ENCODE assay signal across 1 cellular context in the genomic region with DNA sequence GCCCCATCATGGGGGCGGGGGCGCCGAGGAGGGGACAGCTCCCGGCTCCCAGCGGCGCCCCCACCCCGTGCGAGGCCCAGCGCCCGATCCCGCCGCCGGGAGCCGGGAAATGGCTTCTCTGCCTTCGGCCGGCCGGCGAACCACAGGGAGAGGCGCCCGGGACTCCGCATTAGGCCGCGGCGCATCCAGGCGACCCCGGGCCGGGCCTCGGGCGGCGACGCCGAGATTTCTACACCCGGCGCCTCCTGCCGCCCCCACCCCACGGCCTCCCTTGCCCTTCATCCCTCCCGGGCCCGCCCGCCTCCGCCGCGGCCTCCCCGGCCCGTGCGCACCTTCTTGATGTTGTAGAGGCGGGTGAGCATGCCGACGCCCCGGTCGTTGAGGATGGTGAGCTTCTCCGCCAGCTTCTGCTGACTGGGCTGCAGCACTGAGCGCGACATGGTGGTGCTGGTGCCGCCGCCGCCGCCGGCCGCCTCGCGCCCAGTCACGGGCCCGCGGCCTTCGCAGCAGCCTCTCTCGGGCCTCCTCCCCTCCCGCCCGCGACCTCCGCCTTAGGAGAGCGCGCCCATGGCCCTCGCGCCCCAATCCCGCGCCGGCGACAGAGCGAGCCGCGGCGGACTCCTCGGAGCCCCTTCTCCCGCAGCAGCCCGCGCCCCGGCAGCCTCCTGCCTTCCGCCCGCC.
TF ChIP-seq lines count a peak whose summit lies in the region.

No MANE protein-coding gene starts in this region.

TF ChIP-seq in HepG2, 621 proteins besides CTCF, POLR2A, EP300 and RAD21 (continued from another document and continues in another):
- TF ChIP-seq, protein P1, sequence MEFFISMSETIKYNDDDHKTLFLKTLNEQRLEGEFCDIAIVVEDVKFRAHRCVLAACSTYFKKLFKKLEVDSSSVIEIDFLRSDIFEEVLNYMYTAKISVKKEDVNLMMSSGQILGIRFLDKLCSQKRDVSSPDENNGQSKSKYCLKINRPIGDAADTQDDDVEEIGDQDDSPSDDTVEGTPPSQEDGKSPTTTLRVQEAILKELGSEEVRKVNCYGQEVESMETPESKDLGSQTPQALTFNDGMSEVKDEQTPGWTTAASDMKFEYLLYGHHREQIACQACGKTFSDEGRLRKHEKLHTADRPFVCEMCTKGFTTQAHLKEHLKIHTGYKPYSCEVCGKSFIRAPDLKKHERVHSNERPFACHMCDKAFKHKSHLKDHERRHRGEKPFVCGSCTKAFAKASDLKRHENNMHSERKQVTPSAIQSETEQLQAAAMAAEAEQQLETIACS (CRISPR knock-in tag; IDR thresholded peaks at IDR 0.05): peak; percentile 19; the same call in 1 of the 2 replicates
- TF ChIP-seq ZNF343 (CRISPR knock-in tag; IDR thresholded peaks at IDR 0.05) (peak; percentile 75; the same call in 1 of the 2 replicates), YEATS4 (CRISPR knock-in tag; IDR thresholded peaks at IDR 0.05; ENCODE audit: borderline replicate concordance) (peak; percentile 78), ZNF446 (CRISPR knock-in tag; IDR thresholded peaks at IDR 0.05) (peak; percentile 79; the same call in 1 of the 2 replicates), THAP11 (CRISPR knock-in tag; IDR thresholded peaks at IDR 0.05) (peak; percentile 25; the same call in 1 of the 2 replicates), MAFG (CRISPR knock-in tag; IDR thresholded peaks at IDR 0.05) (peak; percentile 52; the same call in 1 of the 2 replicates), JUNB (CRISPR knock-in tag; IDR thresholded peaks at IDR 0.05; ENCODE audit: borderline replicate concordance) (no peak), ZNF678 (CRISPR knock-in tag; IDR thresholded peaks at IDR 0.05) (no peak), SRSF4 (IDR thresholded peaks at IDR 0.05; ENCODE audit: low read depth, low read length, poor library complexity, severe bottlenecking) (no peak), HES4 (CRISPR knock-in tag; IDR thresholded peaks at IDR 0.05; ENCODE audit: borderline replicate concordance) (peak; percentile 33; the same call in 1 of the 2 replicates), ZNF121 (CRISPR knock-in tag; IDR thresholded peaks at IDR 0.05) (0 out of 2 replicates have a peak, but pooled peaks have one; percentile 3), MED8 (CRISPR knock-in tag; IDR thresholded peaks at IDR 0.05; ENCODE audit: insufficient replicate concordance) (peak; percentile 58), ISL2 (CRISPR knock-in tag; IDR thresholded peaks at IDR 0.05) (peak; percentile 11; the same call in 1 of the 2 replicates), KDM2A (CRISPR knock-in tag; IDR thresholded peaks at IDR 0.05; ENCODE audit: borderline replicate concordance, low read depth) (peak; percentile 49), ELF4 (CRISPR knock-in tag; IDR thresholded peaks at IDR 0.05; ENCODE audit: borderline replicate concordance) (0 out of 2 replicates have a peak, but pooled peaks have one; percentile 53), KDM5B (CRISPR knock-in tag; IDR thresholded peaks at IDR 0.05; ENCODE audit: borderline replicate concordance) (peak; percentile 88), ZNF777 (CRISPR knock-in tag; IDR thresholded peaks at IDR 0.05) (peak; percentile 51), HOXA9 (CRISPR knock-in tag; IDR thresholded peaks at IDR 0.05; ENCODE audit: borderline replicate concordance) (peak; percentile 33), SPEN (CRISPR knock-in tag; IDR thresholded peaks at IDR 0.05; ENCODE audit: low read depth) (peak; percentile 57), ARNTL (CRISPR knock-in tag; IDR thresholded peaks at IDR 0.05) (no peak), ETV5 (CRISPR knock-in tag; IDR thresholded peaks at IDR 0.05; ENCODE audit: borderline replicate concordance) (0 out of 2 replicates have a peak, but pooled peaks have one; percentile 16), ZNF569 (CRISPR knock-in tag; IDR thresholded peaks at IDR 0.05; ENCODE audit: borderline replicate concordance) (no peak), ZBTB21 (CRISPR knock-in tag; IDR thresholded peaks at IDR 0.05) (no peak), ZNF138 (CRISPR knock-in tag; IDR thresholded peaks at IDR 0.05; ENCODE audit: low read depth) (peak; percentile 93; the same call in 1 of the 2 replicates), NFRKB (IDR thresholded peaks at IDR 0.05) (no peak), PITX1 (CRISPR knock-in tag; IDR thresholded peaks at IDR 0.05) (no peak), ARHGAP35 (CRISPR knock-in tag; IDR thresholded peaks at IDR 0.05; ENCODE audit: borderline replicate concordance) (no peak), ZNF709 (CRISPR knock-in tag; IDR thresholded peaks at IDR 0.05) (no peak; the same call in none of the 2 replicates)
- TF ChIP-seq, protein P2, sequence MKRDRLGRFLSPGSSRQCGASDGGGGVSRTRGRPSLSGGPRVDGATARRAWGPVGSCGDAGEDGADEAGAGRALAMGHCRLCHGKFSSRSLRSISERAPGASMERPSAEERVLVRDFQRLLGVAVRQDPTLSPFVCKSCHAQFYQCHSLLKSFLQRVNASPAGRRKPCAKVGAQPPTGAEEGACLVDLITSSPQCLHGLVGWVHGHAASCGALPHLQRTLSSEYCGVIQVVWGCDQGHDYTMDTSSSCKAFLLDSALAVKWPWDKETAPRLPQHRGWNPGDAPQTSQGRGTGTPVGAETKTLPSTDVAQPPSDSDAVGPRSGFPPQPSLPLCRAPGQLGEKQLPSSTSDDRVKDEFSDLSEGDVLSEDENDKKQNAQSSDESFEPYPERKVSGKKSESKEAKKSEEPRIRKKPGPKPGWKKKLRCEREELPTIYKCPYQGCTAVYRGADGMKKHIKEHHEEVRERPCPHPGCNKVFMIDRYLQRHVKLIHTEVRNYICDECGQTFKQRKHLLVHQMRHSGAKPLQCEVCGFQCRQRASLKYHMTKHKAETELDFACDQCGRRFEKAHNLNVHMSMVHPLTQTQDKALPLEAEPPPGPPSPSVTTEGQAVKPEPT (CRISPR knock-in tag; IDR thresholded peaks at IDR 0.05; ENCODE audit: low read depth): peak; percentile 38; the same call in 1 of the 2 replicates
- TF ChIP-seq, protein P3, sequence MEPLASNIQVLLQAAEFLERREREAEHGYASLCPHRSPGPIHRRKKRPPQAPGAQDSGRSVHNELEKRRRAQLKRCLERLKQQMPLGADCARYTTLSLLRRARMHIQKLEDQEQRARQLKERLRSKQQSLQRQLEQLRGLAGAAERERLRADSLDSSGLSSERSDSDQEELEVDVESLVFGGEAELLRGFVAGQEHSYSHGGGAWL (CRISPR knock-in tag; IDR thresholded peaks at IDR 0.05): peak; percentile 70
- TF ChIP-seq, protein P4, sequence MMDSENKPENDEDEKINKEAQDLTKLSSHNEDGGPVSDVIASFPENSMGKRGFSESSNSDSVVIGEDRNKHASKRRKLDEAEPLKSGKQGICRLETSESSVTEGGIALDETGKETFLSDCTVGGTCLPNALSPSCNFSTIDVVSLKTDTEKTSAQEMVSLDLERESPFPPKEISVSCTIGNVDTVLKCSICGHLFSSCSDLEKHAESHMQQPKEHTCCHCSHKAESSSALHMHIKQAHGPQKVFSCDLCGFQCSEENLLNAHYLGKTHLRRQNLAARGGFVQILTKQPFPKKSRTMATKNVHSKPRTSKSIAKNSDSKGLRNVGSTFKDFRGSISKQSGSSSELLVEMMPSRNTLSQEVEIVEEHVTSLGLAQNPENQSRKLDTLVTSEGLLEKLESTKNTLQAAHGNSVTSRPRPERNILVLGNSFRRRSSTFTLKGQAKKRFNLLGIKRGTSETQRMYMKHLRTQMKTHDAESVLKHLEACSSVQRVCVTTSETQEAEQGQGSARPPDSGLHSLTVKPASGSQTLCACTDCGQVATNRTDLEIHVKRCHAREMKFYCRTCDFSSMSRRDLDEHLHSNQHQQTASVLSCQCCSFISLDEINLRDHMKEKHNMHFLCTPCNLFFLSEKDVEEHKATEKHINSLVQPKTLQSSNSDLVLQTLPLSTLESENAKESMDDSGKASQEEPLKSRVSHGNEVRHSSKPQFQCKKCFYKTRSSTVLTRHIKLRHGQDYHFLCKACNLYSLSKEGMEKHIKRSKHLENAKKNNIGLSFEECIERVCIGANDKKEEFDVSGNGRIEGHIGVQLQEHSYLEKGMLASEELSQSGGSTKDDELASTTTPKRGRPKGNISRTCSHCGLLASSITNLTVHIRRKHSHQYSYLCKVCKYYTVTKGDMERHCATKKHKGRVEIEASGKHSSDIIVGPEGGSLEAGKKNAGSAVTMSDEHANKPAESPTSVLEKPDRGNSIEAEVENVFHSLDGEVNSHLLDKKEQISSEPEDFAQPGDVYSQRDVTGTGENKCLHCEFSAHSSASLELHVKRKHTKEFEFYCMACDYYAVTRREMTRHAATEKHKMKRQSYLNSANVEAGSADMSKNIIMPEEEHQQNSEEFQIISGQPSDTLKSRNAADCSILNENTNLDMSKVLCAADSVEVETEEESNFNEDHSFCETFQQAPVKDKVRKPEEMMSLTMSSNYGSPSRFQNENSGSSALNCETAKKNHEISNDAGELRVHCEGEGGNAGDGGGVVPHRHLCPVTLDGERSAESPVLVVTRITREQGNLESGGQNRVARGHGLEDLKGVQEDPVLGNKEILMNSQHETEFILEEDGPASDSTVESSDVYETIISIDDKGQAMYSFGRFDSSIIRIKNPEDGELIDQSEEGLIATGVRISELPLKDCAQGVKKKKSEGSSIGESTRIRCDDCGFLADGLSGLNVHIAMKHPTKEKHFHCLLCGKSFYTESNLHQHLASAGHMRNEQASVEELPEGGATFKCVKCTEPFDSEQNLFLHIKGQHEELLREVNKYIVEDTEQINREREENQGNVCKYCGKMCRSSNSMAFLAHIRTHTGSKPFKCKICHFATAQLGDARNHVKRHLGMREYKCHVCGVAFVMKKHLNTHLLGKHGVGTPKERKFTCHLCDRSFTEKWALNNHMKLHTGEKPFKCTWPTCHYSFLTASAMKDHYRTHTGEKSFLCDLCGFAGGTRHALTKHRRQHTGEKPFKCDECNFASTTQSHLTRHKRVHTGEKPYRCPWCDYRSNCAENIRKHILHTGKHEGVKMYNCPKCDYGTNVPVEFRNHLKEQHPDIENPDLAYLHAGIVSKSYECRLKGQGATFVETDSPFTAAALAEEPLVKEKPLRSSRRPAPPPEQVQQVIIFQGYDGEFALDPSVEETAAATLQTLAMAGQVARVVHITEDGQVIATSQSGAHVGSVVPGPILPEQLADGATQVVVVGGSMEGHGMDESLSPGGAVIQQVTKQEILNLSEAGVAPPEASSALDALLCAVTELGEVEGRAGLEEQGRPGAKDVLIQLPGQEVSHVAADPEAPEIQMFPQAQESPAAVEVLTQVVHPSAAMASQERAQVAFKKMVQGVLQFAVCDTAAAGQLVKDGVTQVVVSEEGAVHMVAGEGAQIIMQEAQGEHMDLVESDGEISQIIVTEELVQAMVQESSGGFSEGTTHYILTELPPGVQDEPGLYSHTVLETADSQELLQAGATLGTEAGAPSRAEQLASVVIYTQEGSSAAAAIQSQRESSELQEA (CRISPR knock-in tag; IDR thresholded peaks at IDR 0.05; ENCODE audit: not compliant biosample characterization): peak; percentile 51
- TF ChIP-seq, protein P5, sequence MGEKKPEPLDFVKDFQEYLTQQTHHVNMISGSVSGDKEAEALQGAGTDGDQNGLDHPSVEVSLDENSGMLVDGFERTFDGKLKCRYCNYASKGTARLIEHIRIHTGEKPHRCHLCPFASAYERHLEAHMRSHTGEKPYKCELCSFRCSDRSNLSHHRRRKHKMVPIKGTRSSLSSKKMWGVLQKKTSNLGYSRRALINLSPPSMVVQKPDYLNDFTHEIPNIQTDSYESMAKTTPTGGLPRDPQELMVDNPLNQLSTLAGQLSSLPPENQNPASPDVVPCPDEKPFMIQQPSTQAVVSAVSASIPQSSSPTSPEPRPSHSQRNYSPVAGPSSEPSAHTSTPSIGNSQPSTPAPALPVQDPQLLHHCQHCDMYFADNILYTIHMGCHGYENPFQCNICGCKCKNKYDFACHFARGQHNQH (CRISPR knock-in tag; IDR thresholded peaks at IDR 0.05): no peak
- TF ChIP-seq, protein P6, sequence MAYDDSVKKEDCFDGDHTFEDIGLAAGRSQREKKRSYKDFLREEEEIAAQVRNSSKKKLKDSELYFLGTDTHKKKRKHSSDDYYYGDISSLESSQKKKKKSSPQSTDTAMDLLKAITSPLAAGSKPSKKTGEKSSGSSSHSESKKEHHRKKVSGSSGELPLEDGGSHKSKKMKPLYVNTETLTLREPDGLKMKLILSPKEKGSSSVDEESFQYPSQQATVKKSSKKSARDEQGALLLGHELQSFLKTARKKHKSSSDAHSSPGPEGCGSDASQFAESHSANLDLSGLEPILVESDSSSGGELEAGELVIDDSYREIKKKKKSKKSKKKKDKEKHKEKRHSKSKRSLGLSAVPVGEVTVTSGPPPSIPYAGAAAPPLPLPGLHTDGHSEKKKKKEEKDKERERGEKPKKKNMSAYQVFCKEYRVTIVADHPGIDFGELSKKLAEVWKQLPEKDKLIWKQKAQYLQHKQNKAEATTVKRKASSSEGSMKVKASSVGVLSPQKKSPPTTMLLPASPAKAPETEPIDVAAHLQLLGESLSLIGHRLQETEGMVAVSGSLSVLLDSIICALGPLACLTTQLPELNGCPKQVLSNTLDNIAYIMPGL (CRISPR knock-in tag; IDR thresholded peaks at IDR 0.05; ENCODE audit: borderline replicate concordance in 1 of 2, low read depth in 1 of 2): peak; percentile 36 to 94; a peak in 2 of 4 replicates
- TF ChIP-seq, protein P7, sequence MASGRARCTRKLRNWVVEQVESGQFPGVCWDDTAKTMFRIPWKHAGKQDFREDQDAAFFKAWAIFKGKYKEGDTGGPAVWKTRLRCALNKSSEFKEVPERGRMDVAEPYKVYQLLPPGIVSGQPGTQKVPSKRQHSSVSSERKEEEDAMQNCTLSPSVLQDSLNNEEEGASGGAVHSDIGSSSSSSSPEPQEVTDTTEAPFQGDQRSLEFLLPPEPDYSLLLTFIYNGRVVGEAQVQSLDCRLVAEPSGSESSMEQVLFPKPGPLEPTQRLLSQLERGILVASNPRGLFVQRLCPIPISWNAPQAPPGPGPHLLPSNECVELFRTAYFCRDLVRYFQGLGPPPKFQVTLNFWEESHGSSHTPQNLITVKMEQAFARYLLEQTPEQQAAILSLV (CRISPR knock-in tag; IDR thresholded peaks at IDR 0.05; ENCODE audit: borderline replicate concordance): peak; percentile 46; the same call in 1 of the 2 replicates
- TF ChIP-seq, protein P8, sequence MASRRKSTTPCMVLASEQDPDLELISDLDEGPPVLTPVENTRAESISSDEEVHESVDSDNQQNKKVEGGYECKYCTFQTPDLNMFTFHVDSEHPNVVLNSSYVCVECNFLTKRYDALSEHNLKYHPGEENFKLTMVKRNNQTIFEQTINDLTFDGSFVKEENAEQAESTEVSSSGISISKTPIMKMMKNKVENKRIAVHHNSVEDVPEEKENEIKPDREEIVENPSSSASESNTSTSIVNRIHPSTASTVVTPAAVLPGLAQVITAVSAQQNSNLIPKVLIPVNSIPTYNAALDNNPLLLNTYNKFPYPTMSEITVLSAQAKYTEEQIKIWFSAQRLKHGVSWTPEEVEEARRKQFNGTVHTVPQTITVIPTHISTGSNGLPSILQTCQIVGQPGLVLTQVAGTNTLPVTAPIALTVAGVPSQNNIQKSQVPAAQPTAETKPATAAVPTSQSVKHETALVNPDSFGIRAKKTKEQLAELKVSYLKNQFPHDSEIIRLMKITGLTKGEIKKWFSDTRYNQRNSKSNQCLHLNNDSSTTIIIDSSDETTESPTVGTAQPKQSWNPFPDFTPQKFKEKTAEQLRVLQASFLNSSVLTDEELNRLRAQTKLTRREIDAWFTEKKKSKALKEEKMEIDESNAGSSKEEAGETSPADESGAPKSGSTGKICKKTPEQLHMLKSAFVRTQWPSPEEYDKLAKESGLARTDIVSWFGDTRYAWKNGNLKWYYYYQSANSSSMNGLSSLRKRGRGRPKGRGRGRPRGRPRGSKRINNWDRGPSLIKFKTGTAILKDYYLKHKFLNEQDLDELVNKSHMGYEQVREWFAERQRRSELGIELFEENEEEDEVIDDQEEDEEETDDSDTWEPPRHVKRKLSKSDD (CRISPR knock-in tag; IDR thresholded peaks at IDR 0.05; ENCODE audit: low read depth): 0 out of 2 replicates have a peak, but pooled peaks have one; percentile 33
